9 cellular contexts compared by ENCODE assay signal in genomic region chr3:112773864-112774263, GRCh38.
DNase-seq lines count a peak whose midpoint lies in the region; ATAC-seq, FAIRE-seq and TF ChIP-seq lines count a peak whose summit lies in the region.
"Had no signal": no experiment of that assay in that cellular context is flagged by ENCODE, and none has a peak within 500 bp of the region (broad histone marks: within the 10 kb centered on the region; RNA-seq: fewer than 3 reads in every experiment).

No MANE protein-coding gene starts in this region.

- no peak overlapping the region for H3K4me3 ChIP-seq in astrocyte (ENCODE audit: insufficient read depth, low read depth, low read length)
- H3K4me3 ChIP-seq: testis had no signal

- no peak overlapping the region for H3K9ac ChIP-seq in astrocyte (ENCODE audit: low read length)

- peaks cover 36% of the 10 kb centered on the region for H3K4me1 ChIP-seq in astrocyte (ENCODE audit: insufficient read depth, low read length)
- H3K4me1 ChIP-seq: testis had no signal

- H3K4me1 Mint-ChIP-seq in activated naive CD8-positive, alpha-beta T cell (ENCODE audit: low read depth) = peaks cover 16% of the 10 kb centered on the region
- H3K4me1 Mint-ChIP-seq in activated naive CD8-positive, alpha-beta T cell treated with anti-CD3 and anti-CD28 coated beads for 36 hours = peaks cover 11% of the 10 kb centered on the region
- peaks cover 21% of the 10 kb centered on the region for H3K4me1 Mint-ChIP-seq in astrocyte (ENCODE audit: low read depth, unreplicated experiment)

- H3K9me3 ChIP-seq in astrocyte (ENCODE audit: insufficient read depth, low read depth, low read length) = no peaks in the 10 kb centered on the region
- H3K9me3 ChIP-seq: testis had no signal

- H3K27me3 Mint-ChIP-seq in activated naive CD8-positive, alpha-beta T cell = no peaks in the 10 kb centered on the region
- no peaks in the 10 kb centered on the region for H3K27me3 Mint-ChIP-seq in activated naive CD8-positive, alpha-beta T cell treated with anti-CD3 and anti-CD28 coated beads for 36 hours
- H3K27me3 Mint-ChIP-seq in astrocyte (ENCODE audit: low read depth, unreplicated experiment) = no peaks in the 10 kb centered on the region

- ATAC-seq in GM21360 (IDR thresholded peaks at IDR 0.05; ENCODE audit: unreplicated experiment) = no peak

- H3K9me3 Mint-ChIP-seq in activated naive CD8-positive, alpha-beta T cell (ENCODE audit: low read depth) = no peaks in the 10 kb centered on the region
- no peaks in the 10 kb centered on the region for H3K9me3 Mint-ChIP-seq in activated naive CD8-positive, alpha-beta T cell treated with anti-CD3 and anti-CD28 coated beads for 36 hours
- H3K9me3 Mint-ChIP-seq in astrocyte (ENCODE audit: unreplicated experiment) = peaks cover 2% of the 10 kb centered on the region

- peak overlapping the region; percentile 21 for H3K27ac ChIP-seq in astrocyte (ENCODE audit: low read depth, low read length)
- H3K27ac ChIP-seq: testis had no signal

- FAIRE-seq in astrocyte (lab: Jason Lieb, UNC) (no peak), urothelium cell line (lab: Jason Lieb, UNC) (no peak)

- H3K79me2 ChIP-seq in astrocyte (ENCODE audit: insufficient read depth, low read length) = no peaks in the 10 kb centered on the region

- no peak overlapping the region for H3K4me3 Mint-ChIP-seq in activated naive CD8-positive, alpha-beta T cell
- H3K4me3 Mint-ChIP-seq in activated naive CD8-positive, alpha-beta T cell treated with anti-CD3 and anti-CD28 coated beads for 36 hours = no peak overlapping the region
- no peak overlapping the region for H3K4me3 Mint-ChIP-seq in astrocyte (ENCODE audit: unreplicated experiment)

- no peaks in the 10 kb centered on the region for H3K36me3 Mint-ChIP-seq in activated naive CD8-positive, alpha-beta T cell
- no peaks in the 10 kb centered on the region for H3K36me3 Mint-ChIP-seq in activated naive CD8-positive, alpha-beta T cell treated with anti-CD3 and anti-CD28 coated beads for 36 hours
- no peaks in the 10 kb centered on the region for H3K36me3 Mint-ChIP-seq in astrocyte (ENCODE audit: low read depth, unreplicated experiment)

- no peak for TF ChIP-seq CTCF in astrocyte (IDR thresholded peaks at IDR 0.05; ENCODE audit: insufficient read depth, low read depth, low read length)

- no peaks in the 10 kb centered on the region for H3K27me3 ChIP-seq in astrocyte (ENCODE audit: insufficient read depth, low read length)
- H3K27me3 ChIP-seq: testis had no signal

- peak overlapping the region; percentile 29 for H3K4me2 ChIP-seq in astrocyte (ENCODE audit: low read length)

- no peak overlapping the region for H2AFZ ChIP-seq in astrocyte (ENCODE audit: low read depth, low read length)

- H3K27ac Mint-ChIP-seq in activated naive CD8-positive, alpha-beta T cell = peak overlapping the region; percentile 52
- no peak overlapping the region for H3K27ac Mint-ChIP-seq in activated naive CD8-positive, alpha-beta T cell treated with anti-CD3 and anti-CD28 coated beads for 36 hours
- H3K27ac Mint-ChIP-seq in astrocyte (ENCODE audit: unreplicated experiment) = no peak overlapping the region

- H4K20me1 ChIP-seq in astrocyte (ENCODE audit: insufficient read depth, low read length) = no peaks in the 10 kb centered on the region

- H3K36me3 ChIP-seq in astrocyte (ENCODE audit: insufficient read depth, low read length) = no peaks in the 10 kb centered on the region

- DNase-seq in activated naive CD8-positive, alpha-beta T cell treated with anti-CD3 and anti-CD28 coated beads for 36 hours = no peak
- peak; percentile 94 for DNase-seq in NCI-H2029 (lab: John Stamatoyannopoulos, UW)
- peak; percentile 71 for DNase-seq in astrocyte (ENCODE audit: low read depth)
- peak; percentile 52 for DNase-seq in urothelium cell line (ENCODE audit: low spot score)
- no peak for DNase-seq in GM19238 (ENCODE audit: insufficient read length, low spot score)
- no peak for DNase-seq in ecto neural progenitor cell (ENCODE audit: low spot score)
- DNase-seq: testis had no signal

Comparison
In these comparisons a context has a peak if more than half of its experiments do, and no peak if none do; other contexts are left out.
1. DNase-seq: peak in NCI-H2029 (single experiment), astrocyte (single experiment) and urothelium cell line (single experiment); none in activated naive CD8-positive, alpha-beta T cell treated with anti-CD3 and anti-CD28 coated beads for 36 hours (single experiment), GM19238 (single experiment) and ecto neural progenitor cell (single experiment).